Comparison of ENCODE assay signal across 11 cellular contexts in the genomic region with DNA sequence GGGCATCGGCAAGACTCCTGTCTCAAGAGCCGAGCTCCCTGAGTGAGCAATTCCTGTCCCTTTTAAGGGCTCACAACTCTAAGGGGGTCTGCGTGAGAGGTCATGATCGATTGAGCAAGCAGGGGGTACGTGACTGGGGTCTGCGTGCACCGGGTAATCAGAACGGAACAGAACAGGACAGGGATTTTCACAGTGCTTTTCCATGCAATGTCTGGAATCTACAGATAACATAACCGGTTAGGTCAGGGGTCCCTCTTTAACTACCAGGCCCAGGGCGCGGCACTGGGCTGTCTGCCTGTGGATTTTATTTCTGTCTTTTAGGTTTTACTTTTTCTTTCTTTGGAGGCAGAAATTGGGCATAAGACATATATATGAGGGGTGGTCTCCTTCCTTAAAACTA. TPM values are rescaled to one million over a fixed set of nuclear protein-coding genes. Genes with fewer than 3 reads are reported as not detected.
DNase-seq lines count a peak whose midpoint lies in the region; ATAC-seq and TF ChIP-seq lines count a peak whose summit lies in the region.
"Not testable (repeated sequence)": the region's sequence is repeated elsewhere in the genome, so short reads cannot be mapped to it uniquely, and the experiment has no call there.
"Had no signal": no experiment of that assay in that cellular context is flagged by ENCODE, and none has a peak within 500 bp of the region (broad histone marks: within the 10 kb centered on the region; RNA-seq: fewer than 3 reads in every experiment).

No MANE protein-coding gene starts in this region.

- peaks cover 0 to 44% (median 21%) of the 10 kb centered on the region in 4 donors for H3K4me1 Mint-ChIP-seq in CD4-positive, CD25-positive, alpha-beta regulatory T cell
- H3K4me1 Mint-ChIP-seq in T-helper 17 cell = peaks cover 25% of the 10 kb centered on the region
- H3K4me1 Mint-ChIP-seq in activated T-helper 1 cell treated with anti-CD3 and anti-CD28 coated beads, Interleukin-12 subunit alpha, Interleukin-12 subunit beta, Interleukin-2, Interleukin-4 antibody, amounts not matched to agents 30 ng/mL and 10 ng/mL and 1 ng/mL, durations not matched to agents 14 hours and 24 hours and 36 hours (ENCODE audit: low read depth) = peaks cover 54% of the 10 kb centered on the region
- H3K4me1 Mint-ChIP-seq in brain = peaks cover 24% of the 10 kb centered on the region
- H3K4me1 Mint-ChIP-seq in neural crest cell = peaks cover 19% of the 10 kb centered on the region
- H3K4me1 Mint-ChIP-seq in stimulated activated naive CD8-positive, alpha-beta T cell treated with anti-CD3 and anti-CD28 coated beads, Interleukin-15, amount 100 ng/mL, for 72 hours = peaks cover 55% of the 10 kb centered on the region

- not testable (repeated sequence) for H3K27me3 ChIP-seq in CD4-positive, CD25-positive, alpha-beta regulatory T cell (ENCODE audit: control insufficient read depth, insufficient read depth, low read length); HL-60 (ENCODE audit: insufficient read depth, poor library complexity, severe bottlenecking)

- intact Hi-C loops in activated T-helper 1 cell treated with anti-CD3 and anti-CD28 coated beads, Interleukin-12 subunit alpha, Interleukin-12 subunit beta, Interleukin-2, Interleukin-4 antibody, amounts not matched to agents 30 ng/mL and 10 ng/mL and 1 ng/mL, durations not matched to agents 14 hours and 24 hours and 36 hours (cut with micrococcal nuclease) = loop anchor here (10.0 kb wide), 1 partner anchor 569 kb away; the partner anchor contains the start of gene PIM3

- peak overlapping the region; percentile 48 to 94 (median 88) for H3K4me3 Mint-ChIP-seq in CD4-positive, CD25-positive, alpha-beta regulatory T cell
- H3K4me3 Mint-ChIP-seq in T-helper 17 cell = not testable (repeated sequence)
- H3K4me3 Mint-ChIP-seq in activated T-helper 1 cell treated with anti-CD3 and anti-CD28 coated beads, Interleukin-12 subunit alpha, Interleukin-12 subunit beta, Interleukin-2, Interleukin-4 antibody, amounts not matched to agents 30 ng/mL and 10 ng/mL and 1 ng/mL, durations not matched to agents 14 hours and 24 hours and 36 hours = peak overlapping the region; percentile 60
- peak overlapping the region; percentile 12 to 79 (median 54) for H3K4me3 Mint-ChIP-seq in brain
- H3K4me3 Mint-ChIP-seq in neural crest cell = peak overlapping the region; percentile 64
- H3K4me3 Mint-ChIP-seq in stimulated activated naive CD8-positive, alpha-beta T cell treated with anti-CD3 and anti-CD28 coated beads, Interleukin-15, amount 100 ng/mL, for 72 hours = peak overlapping the region; percentile 90 to 100

- not testable (repeated sequence) for ATAC-seq in CD4-positive, CD25-positive, alpha-beta regulatory T cell (ENCODE audit: low read depth in 2 of 2); T-helper 17 cell; stimulated activated naive CD8-positive, alpha-beta T cell treated with anti-CD3 and anti-CD28 coated beads, Interleukin-15, amount 100 ng/mL, for 72 hours

- H3K4me3 ChIP-seq in CD4-positive, CD25-positive, alpha-beta regulatory T cell (ENCODE audit: low read depth, low read length); HL-60 (replicated peaks; ENCODE audit: insufficient read depth, low read length): not testable (repeated sequence)

- H3K27me3 Mint-ChIP-seq in CD4-positive, CD25-positive, alpha-beta regulatory T cell; T-helper 17 cell; activated T-helper 1 cell treated with anti-CD3 and anti-CD28 coated beads, Interleukin-12 subunit alpha, Interleukin-12 subunit beta, Interleukin-2, Interleukin-4 antibody, amounts not matched to agents 30 ng/mL and 10 ng/mL and 1 ng/mL, durations not matched to agents 14 hours and 24 hours and 36 hours (ENCODE audit: insufficient read depth): not testable (repeated sequence)
- H3K27me3 Mint-ChIP-seq in brain = peaks cover 92% of the 10 kb centered on the region
- peaks cover 72% of the 10 kb centered on the region for H3K27me3 Mint-ChIP-seq in neural crest cell (ENCODE audit: low read depth)
- H3K27me3 Mint-ChIP-seq in stimulated activated naive CD8-positive, alpha-beta T cell treated with anti-CD3 and anti-CD28 coated beads, Interleukin-15, amount 100 ng/mL, for 72 hours = peaks cover 10% of the 10 kb centered on the region

- H3K36me3 Mint-ChIP-seq in CD4-positive, CD25-positive, alpha-beta regulatory T cell; T-helper 17 cell (ENCODE audit: low read depth); activated T-helper 1 cell treated with anti-CD3 and anti-CD28 coated beads, Interleukin-12 subunit alpha, Interleukin-12 subunit beta, Interleukin-2, Interleukin-4 antibody, amounts not matched to agents 30 ng/mL and 10 ng/mL and 1 ng/mL, durations not matched to agents 14 hours and 24 hours and 36 hours (ENCODE audit: low read depth); brain; neural crest cell (ENCODE audit: low read depth): not testable (repeated sequence)

- H3K27ac ChIP-seq in CD4-positive, CD25-positive, alpha-beta regulatory T cell (ENCODE audit: insufficient read depth, low read length, poor library complexity, severe bottlenecking) = peak overlapping the region; percentile 96
- peak overlapping the region; percentile 99 for H3K27ac ChIP-seq in HL-60 (replicated peaks)

- H3K9me3 ChIP-seq in CD4-positive, CD25-positive, alpha-beta regulatory T cell (ENCODE audit: control insufficient read depth in 2 of 2, low read length in 2 of 2); T-helper 17 cell (ENCODE audit: control insufficient read depth, low read length, poor library complexity, severe bottlenecking): not testable (repeated sequence)

- H3K4me1 ChIP-seq in CD4-positive, CD25-positive, alpha-beta regulatory T cell (ENCODE audit: control insufficient read depth, insufficient read depth, low read length, poor library complexity, severe bottlenecking) = peaks cover 54% of the 10 kb centered on the region

- H3K27ac Mint-ChIP-seq in CD4-positive, CD25-positive, alpha-beta regulatory T cell = peak overlapping the region; percentile 52 to 92 (median 82)
- H3K27ac Mint-ChIP-seq in T-helper 17 cell (peak overlapping the region; percentile 96), brain (peak overlapping the region in 2 of 5 experiments; percentile 41 to 45)
- peak overlapping the region; percentile 89 for H3K27ac Mint-ChIP-seq in activated T-helper 1 cell treated with anti-CD3 and anti-CD28 coated beads, Interleukin-12 subunit alpha, Interleukin-12 subunit beta, Interleukin-2, Interleukin-4 antibody, amounts not matched to agents 30 ng/mL and 10 ng/mL and 1 ng/mL, durations not matched to agents 14 hours and 24 hours and 36 hours
- H3K27ac Mint-ChIP-seq in neural crest cell (ENCODE audit: unreplicated experiment) = not testable (repeated sequence)
- H3K27ac Mint-ChIP-seq in stimulated activated naive CD8-positive, alpha-beta T cell treated with anti-CD3 and anti-CD28 coated beads, Interleukin-15, amount 100 ng/mL, for 72 hours = peak overlapping the region; percentile 93 to 100

- not testable (repeated sequence) for TF ChIP-seq CTCF in HL-60 (IDR thresholded peaks at IDR 0.05; ENCODE audit: insufficient read depth, low read length); brain (conservative IDR thresholded peaks at IDR 0.05); neural crest cell (conservative IDR thresholded peaks at IDR 0.05)

- not testable (repeated sequence) for H3K9me3 Mint-ChIP-seq in CD4-positive, CD25-positive, alpha-beta regulatory T cell; activated T-helper 1 cell treated with anti-CD3 and anti-CD28 coated beads, Interleukin-12 subunit alpha, Interleukin-12 subunit beta, Interleukin-2, Interleukin-4 antibody, amounts not matched to agents 30 ng/mL and 10 ng/mL and 1 ng/mL, durations not matched to agents 14 hours and 24 hours and 36 hours; brain; neural crest cell; stimulated activated naive CD8-positive, alpha-beta T cell treated with anti-CD3 and anti-CD28 coated beads, Interleukin-15, amount 100 ng/mL, for 72 hours

- DNase-seq in CD4-positive, CD25-positive, alpha-beta regulatory T cell; HL-60 (ENCODE audit: low read depth in 1 of 2, low spot score in 1 of 2); T-helper 17 cell; activated T-helper 1 cell treated with anti-CD3 and anti-CD28 coated beads, Interleukin-12 subunit alpha, Interleukin-12 subunit beta, Interleukin-2, Interleukin-4 antibody, amounts not matched to agents 30 ng/mL and 10 ng/mL and 1 ng/mL, durations not matched to agents 14 hours and 24 hours and 36 hours (ENCODE audit: low spot score); neural crest cell (ENCODE audit: low read depth, low spot score); stimulated activated naive CD8-positive, alpha-beta T cell treated with anti-CD3 and anti-CD28 coated beads, Interleukin-15, amount 100 ng/mL, for 72 hours: not testable (repeated sequence)
- DNase-seq in islet precursor cell = peak; percentile 57

- not testable (repeated sequence) for H3K36me3 ChIP-seq in CD4-positive, CD25-positive, alpha-beta regulatory T cell (ENCODE audit: control insufficient read depth, insufficient read depth, low read length)

RNA-seq across cellular contexts. Expression of gene TYMP, which starts 3.6 kb away (rescaled TPM):
- 46.9 TPM for total RNA-seq in CD4-positive, CD25-positive, alpha-beta regulatory T cell
- 10 to 100 TPM; 29.2 to 65.2 (median 44.4) TPM for polyA plus RNA-seq in CD4-positive, CD25-positive, alpha-beta regulatory T cell
- total RNA-seq in T-helper 17 cell = 10 to 100 TPM; 22.3 to 25.9 TPM
- total RNA-seq in activated T-helper 1 cell treated with anti-CD3 and anti-CD28 coated beads, Interleukin-12 subunit alpha, Interleukin-12 subunit beta, Interleukin-2, Interleukin-4 antibody, amounts not matched to agents 30 ng/mL and 10 ng/mL and 1 ng/mL, durations not matched to agents 14 hours and 24 hours and 36 hours = 57.2 and 59.9 TPM in 2 replicates
- polyA plus RNA-seq in brain (ENCODE audit: insufficient read depth, low read depth, low replicate concordance) = 3.0 TPM
- 0.86 and 1.2 TPM in 2 replicates for total RNA-seq in neural crest cell

RNA-seq across cellular contexts. Expression of gene SCO2, which starts 8.0 kb away (rescaled TPM):
- 14.6 TPM for total RNA-seq in CD4-positive, CD25-positive, alpha-beta regulatory T cell
- 10 to 100 TPM in 1 of 4 donors, 1 to 10 TPM in 3; 6.4 to 10.4 (median 7.7) TPM for polyA plus RNA-seq in CD4-positive, CD25-positive, alpha-beta regulatory T cell
- total RNA-seq in T-helper 17 cell (10 to 100 TPM in 1 of 2 donors, 1 to 10 TPM in 1; 4.5 to 11.3 TPM), neural crest cell (2.3 and 4.2 TPM in 2 replicates)
- 8.7 and 14.8 TPM in 2 replicates for total RNA-seq in activated T-helper 1 cell treated with anti-CD3 and anti-CD28 coated beads, Interleukin-12 subunit alpha, Interleukin-12 subunit beta, Interleukin-2, Interleukin-4 antibody, amounts not matched to agents 30 ng/mL and 10 ng/mL and 1 ng/mL, durations not matched to agents 14 hours and 24 hours and 36 hours
- polyA plus RNA-seq in brain (ENCODE audit: insufficient read depth, low read depth, low replicate concordance) = 0.80 TPM

RNA-seq across cellular contexts. Expression of gene KLHDC7B, which starts 12.3 kb away (rescaled TPM):
- total RNA-seq in CD4-positive, CD25-positive, alpha-beta regulatory T cell = 5.9 TPM
- polyA plus RNA-seq in CD4-positive, CD25-positive, alpha-beta regulatory T cell = 10 to 100 TPM in 1 of 4 donors, 1 to 10 TPM in 3; 5.6 to 11.7 (median 8.4) TPM
- 1 to 10 TPM; 3.8 to 5.1 TPM for total RNA-seq in T-helper 17 cell
- total RNA-seq in activated T-helper 1 cell treated with anti-CD3 and anti-CD28 coated beads, Interleukin-12 subunit alpha, Interleukin-12 subunit beta, Interleukin-2, Interleukin-4 antibody, amounts not matched to agents 30 ng/mL and 10 ng/mL and 1 ng/mL, durations not matched to agents 14 hours and 24 hours and 36 hours = 5.5 TPM in 2 replicates
- polyA plus RNA-seq in brain (ENCODE audit: insufficient read depth, low read depth, low replicate concordance) = not detected
- total RNA-seq in neural crest cell = 0.05 and 0.07 TPM in 2 replicates
- total RNA-seq: frontal cortex, LHCN-M2, PC-3 had no signal

RNA-seq across cellular contexts. Expression of gene NCAPH2, which starts 25.4 kb away (rescaled TPM):
- total RNA-seq in CD4-positive, CD25-positive, alpha-beta regulatory T cell = 112 TPM
- 10 to 100 TPM; 35.8 to 43.6 (median 39.8) TPM for polyA plus RNA-seq in CD4-positive, CD25-positive, alpha-beta regulatory T cell
- total RNA-seq in T-helper 17 cell (100 to 1,000 TPM in 1 of 2 donors, 10 to 100 TPM in 1; 97.0 to 103 TPM), neural crest cell (114 and 116 TPM in 2 replicates)
- 133 and 134 TPM in 2 replicates for total RNA-seq in activated T-helper 1 cell treated with anti-CD3 and anti-CD28 coated beads, Interleukin-12 subunit alpha, Interleukin-12 subunit beta, Interleukin-2, Interleukin-4 antibody, amounts not matched to agents 30 ng/mL and 10 ng/mL and 1 ng/mL, durations not matched to agents 14 hours and 24 hours and 36 hours
- polyA plus RNA-seq in brain (ENCODE audit: insufficient read depth, low read depth, low replicate concordance) = 83.9 TPM

RNA-seq across cellular contexts. Expression of gene LMF2, which starts 25.9 kb away (rescaled TPM):
- 113 TPM for total RNA-seq in CD4-positive, CD25-positive, alpha-beta regulatory T cell
- 10 to 100 TPM; 21.5 to 24.2 (median 21.7) TPM for polyA plus RNA-seq in CD4-positive, CD25-positive, alpha-beta regulatory T cell
- total RNA-seq in T-helper 17 cell = 100 to 1,000 TPM; 110 to 130 TPM
- total RNA-seq in activated T-helper 1 cell treated with anti-CD3 and anti-CD28 coated beads, Interleukin-12 subunit alpha, Interleukin-12 subunit beta, Interleukin-2, Interleukin-4 antibody, amounts not matched to agents 30 ng/mL and 10 ng/mL and 1 ng/mL, durations not matched to agents 14 hours and 24 hours and 36 hours = 79.5 and 81.2 TPM in 2 replicates
- 68.1 TPM for polyA plus RNA-seq in brain (ENCODE audit: insufficient read depth, low read depth, low replicate concordance)
- 76.6 and 82.9 TPM in 2 replicates for total RNA-seq in neural crest cell

Comparison
In these comparisons a context has a peak if more than half of its experiments do, and no peak if none do; other contexts are left out.
1. RNA of gene TYMP, which starts 3.6 kb away (total RNA-seq): 57.2 to 59.9 TPM in activated T-helper 1 cell treated with anti-CD3 and anti-CD28 coated beads, Interleukin-12 subunit alpha, Interleukin-12 subunit beta, Interleukin-2, Interleukin-4 antibody, amounts not matched to agents 30 ng/mL and 10 ng/mL and 1 ng/mL, durations not matched to agents 14 hours and 24 hours and 36 hours, 46.9 TPM in CD4-positive, CD25-positive, alpha-beta regulatory T cell (single experiment) and 22.3 to 25.9 TPM in T-helper 17 cell; 0.86 to 1.2 TPM in neural crest cell; every median in the first group is over 10 times any median in the second.